1 cellular context compared by ENCODE assay signal in genomic region chr19:47236072-47236471, GRCh38.
TF ChIP-seq lines count a peak whose summit lies in the region.

No MANE protein-coding gene starts in this region.

TF ChIP-seq in HepG2, 621 proteins besides CTCF, POLR2A, EP300 and RAD21:
- TF ChIP-seq ZNF460 (CRISPR knock-in tag; IDR thresholded peaks at IDR 0.05; ENCODE audit: borderline replicate concordance), result 0 out of 2 replicates have a peak, but pooled peaks have one; percentile 36
